In genomic region chr3:104281713-104282112, GRCh38 we compare ENCODE assay signal across 26 cellular contexts.
DNase-seq lines count a peak whose midpoint lies in the region; ATAC-seq, FAIRE-seq and TF ChIP-seq lines count a peak whose summit lies in the region.
"Had no signal": no experiment of that assay in that cellular context is flagged by ENCODE, and none has a peak within 500 bp of the region (broad histone marks: within the 10 kb centered on the region; RNA-seq: fewer than 3 reads in every experiment).

No MANE protein-coding gene starts in this region.

- no peaks in the 10 kb centered on the region for H3K27me3 Mint-ChIP-seq in osteocyte (ENCODE audit: unreplicated experiment)
- H3K27me3 Mint-ChIP-seq: CD4-positive, alpha-beta T cell had no signal

- H3K9me3 Mint-ChIP-seq in osteocyte (ENCODE audit: unreplicated experiment), result peaks cover 36% of the 10 kb centered on the region

- H3K4me1 Mint-ChIP-seq in osteocyte (ENCODE audit: unreplicated experiment), result peaks cover 10% of the 10 kb centered on the region
- H3K4me1 Mint-ChIP-seq: CD14-positive monocyte, GM23338, H9 had no signal

- no peak overlapping the region for H3K4me3 ChIP-seq in HepG2 (replicated peaks in 1 of 3; ENCODE audit: insufficient read depth in 1 of 3, low read depth in 2 of 3, low read length in 3 of 3)
- H3K4me3 ChIP-seq in right lobe of liver, result no peak overlapping the region
- no peak overlapping the region for H3K4me3 ChIP-seq in choroid plexus epithelial cell (ENCODE audit: low read depth, low read length)
- no peak overlapping the region for H3K4me3 ChIP-seq in suprapubic skin
- H3K4me3 ChIP-seq: A549; BLaER1 treated with 17β-estradiol and CSF1 and Interleukin-3, amounts not matched to agents 10 nM and 100 nM; GM23338 had no signal

- no peaks in the 10 kb centered on the region for H4K20me1 ChIP-seq in HepG2 (ENCODE audit: insufficient read depth, low read length)
- H4K20me1 ChIP-seq: BLaER1 treated with 17β-estradiol and CSF1 and Interleukin-3, amounts not matched to agents 10 nM and 100 nM had no signal

- H3K27ac ChIP-seq in HepG2 (ENCODE audit: extremely low read length, insufficient read depth, low read length) (no peak overlapping the region), right lobe of liver (no peak overlapping the region), suprapubic skin (no peak overlapping the region)
- H3K27ac ChIP-seq: A549; BLaER1 treated with 17β-estradiol and CSF1 and Interleukin-3, amounts not matched to agents 10 nM and 100 nM had no signal

- H3K27me3 ChIP-seq in HepG2 (ENCODE audit: control insufficient read depth in 1 of 2, insufficient read depth in 2 of 2, low read length in 2 of 2) (no peaks in the 10 kb centered on the region), right lobe of liver (no peaks in the 10 kb centered on the region), suprapubic skin (no peaks in the 10 kb centered on the region)
- H3K27me3 ChIP-seq: BE2C; BLaER1 treated with 17β-estradiol and CSF1 and Interleukin-3, amounts not matched to agents 10 nM and 100 nM had no signal

- TF ChIP-seq POLR2A in HepG2 (IDR thresholded peaks at IDR 0.05; ENCODE audit: insufficient read depth in 1 of 2, low read depth in 2 of 2, low read length in 2 of 2) (no peak), right lobe of liver (IDR thresholded peaks at IDR 0.05) (no peak), suprapubic skin (IDR thresholded peaks at IDR 0.05) (no peak)

- TF ChIP-seq RAD21 in HepG2 (CRISPR knock-in tag; IDR thresholded peaks at IDR 0.05), result no peak

- CTCF ChIA-PET in HepG2 (lab: Yijun Ruan, JAX; ENCODE audit: low intra/inter-chr PET ratio, low total read pairs), result no interaction called here

- ATAC-seq in HepG2 (no peak), right lobe of liver (no peak)
- ATAC-seq: A549, GM23338, HCT116 had no signal

- no peak for FAIRE-seq in HepG2 (lab: Jason Lieb, UNC)
- FAIRE-seq: A549, GM12891, GM18507 had no signal

- H3K36me3 ChIP-seq in HepG2 (replicated peaks in 1 of 2; ENCODE audit: control insufficient read depth in 1 of 2, insufficient read depth in 2 of 2, low read length in 2 of 2) (no peaks in the 10 kb centered on the region), right lobe of liver (no peaks in the 10 kb centered on the region), suprapubic skin (no peaks in the 10 kb centered on the region)
- H3K36me3 ChIP-seq: BE2C had no signal

- H3K27ac Mint-ChIP-seq in osteocyte (ENCODE audit: unreplicated experiment), result no peak overlapping the region
- H3K27ac Mint-ChIP-seq: CD14-positive monocyte; CD4-positive, alpha-beta T cell; CD8-positive, alpha-beta memory T cell; GM23338; H9 had no signal

- in situ Hi-C loops in HepG2 (cut with HindIII; ENCODE audit: extremely low pct_ligation_motif_present, low pct_unique_long_range_greater_than_20kb), result no loop called here

- BruUV-seq in HepG2 (replicated peaks; lab: Mats Ljungman, UMichigan), result no TSS peak

- peaks cover 14% of the 10 kb centered on the region for H3K36me3 Mint-ChIP-seq in osteocyte (ENCODE audit: unreplicated experiment)
- H3K36me3 Mint-ChIP-seq: CD14-positive monocyte had no signal

- 33% methylated on average over 3 of the region's 3 CpGs for WGBS in HepG2 (ENCODE audit: low lambda C conversion rate)
- 73% methylated on average over 3 of the region's 3 CpGs for WGBS in right lobe of liver (ENCODE audit: insufficient coverage, low coverage, low lambda C conversion rate, missing lambda C conversion rate)
- WGBS in suprapubic skin, result 96% methylated on average over 3 of the region's 3 CpGs

- H2AFZ ChIP-seq in HepG2 (ENCODE audit: low read length), result no peak overlapping the region
- H2AFZ ChIP-seq: GM23338 had no signal

- POLR2A ChIA-PET in HepG2 (lab: Yijun Ruan, JAX), result no interaction called here

- no peak for TF ChIP-seq EP300 in HepG2 (IDR thresholded peaks at IDR 0.05; ENCODE audit: low read depth in 2 of 2, low read length in 2 of 2)
- TF ChIP-seq EP300 in HepG2 (CRISPR knock-in tag; IDR thresholded peaks at IDR 0.05; ENCODE audit: borderline replicate concordance), result no peak
- TF ChIP-seq EP300 in suprapubic skin (IDR thresholded peaks at IDR 0.05), result no peak

- no peak overlapping the region for H3K4me3 Mint-ChIP-seq in osteocyte (ENCODE audit: unreplicated experiment)
- H3K4me3 Mint-ChIP-seq: CD14-positive monocyte; CD4-positive, alpha-beta T cell; CD8-positive, alpha-beta memory T cell; GM23338; H9; HFFc6 had no signal

- DNase-seq in HepG2 (ENCODE audit: low spot score) (no peak), right lobe of liver (no peak), OCI-M1 (lab: John Stamatoyannopoulos, UW) (peak; percentile 7), choroid plexus epithelial cell (ENCODE audit: low read depth) (peak; percentile 5), suprapubic skin (ENCODE audit: low spot score in 2 of 2) (no peak), osteocyte (ENCODE audit: extremely low spot score, unreplicated experiment) (no peak), DMS114 treated with DMSO at 0.1 percent for 48 hours (lab: John Stamatoyannopoulos, UW; ENCODE audit: unreplicated experiment) (no peak)
- DNase-seq: 8988T; ACHN; AML-193; BE2C; Calu3; CD4-positive, alpha-beta T cell; CD8-positive, alpha-beta memory T cell; DMS153; EL; GDM1; H9; HFFc6 had no signal

- no peak for TF ChIP-seq CTCF in HepG2 (CRISPR knock-in tag; IDR thresholded peaks at IDR 0.05)
- no peak for TF ChIP-seq CTCF in right lobe of liver (IDR thresholded peaks at IDR 0.05)
- no peak for TF ChIP-seq CTCF in choroid plexus epithelial cell (conservative IDR thresholded peaks at IDR 0.05; ENCODE audit: low read depth, low read length)
- no peak for TF ChIP-seq CTCF in suprapubic skin (IDR thresholded peaks at IDR 0.05)
- no peak for TF ChIP-seq CTCF in osteocyte (IDR thresholded peaks at IDR 0.05)

- H3K4me1 ChIP-seq in HepG2 (ENCODE audit: insufficient read depth, low read length), result no peaks in the 10 kb centered on the region
- H3K4me1 ChIP-seq in right lobe of liver, result no peaks in the 10 kb centered on the region
- no peaks in the 10 kb centered on the region for H3K4me1 ChIP-seq in suprapubic skin
- H3K4me1 ChIP-seq: A549; BE2C; BLaER1 treated with 17β-estradiol and CSF1 and Interleukin-3, amounts not matched to agents 10 nM and 100 nM had no signal

- no peak overlapping the region for H3K9ac ChIP-seq in HepG2 (ENCODE audit: insufficient read depth, low read depth, low read length)
- H3K9ac ChIP-seq: BLaER1 treated with 17β-estradiol and CSF1 and Interleukin-3, amounts not matched to agents 10 nM and 100 nM had no signal

- H3K4me2 ChIP-seq in HepG2 (ENCODE audit: low read depth, low read length), result no peak overlapping the region
- H3K4me2 ChIP-seq: A549; BLaER1 treated with 17β-estradiol and CSF1 and Interleukin-3, amounts not matched to agents 10 nM and 100 nM; GM23338 had no signal

- intact Hi-C loops in HepG2 (cut with micrococcal nuclease; ENCODE audit: unreplicated experiment) (no loop called here), right lobe of liver (cut with DNase I) (no loop called here)

- peaks cover 68% of the 10 kb centered on the region for H3K9me3 ChIP-seq in HepG2 (ENCODE audit: low read length)
- H3K9me3 ChIP-seq in right lobe of liver, result peaks cover 0 to 6% (median 0%) of the 10 kb centered on the region in 4 donors
- peaks cover 31% of the 10 kb centered on the region for H3K9me3 ChIP-seq in suprapubic skin
- H3K9me3 ChIP-seq: BE2C had no signal

- H3K79me2 ChIP-seq in HepG2 (ENCODE audit: insufficient read depth, low read length), result no peaks in the 10 kb centered on the region

TF ChIP-seq in HepG2, 621 proteins besides CTCF, POLR2A, EP300 and RAD21:
- TF ChIP-seq KLF13 (CRISPR knock-in tag; IDR thresholded peaks at IDR 0.05) (no peak), CHD2 (IDR thresholded peaks at IDR 0.05; ENCODE audit: low read depth, low read length) (no peak), ZNF816 (CRISPR knock-in tag; IDR thresholded peaks at IDR 0.05; ENCODE audit: borderline replicate concordance) (peak; percentile 100), HCFC1 (IDR thresholded peaks at IDR 0.05; ENCODE audit: low read depth, low read length) (no peak), REL (CRISPR knock-in tag; conservative IDR thresholded peaks at IDR 0.05) (no peak)

Comparison
In these comparisons a context has a peak if more than half of its experiments do, and no peak if none do; other contexts are left out.
1. DNase-seq: peak in OCI-M1 (single experiment) and choroid plexus epithelial cell (single experiment); none in HepG2 (single experiment), right lobe of liver (0 of 3), suprapubic skin (0 of 2), osteocyte (single experiment) and DMS114 treated with DMSO at 0.1 percent for 48 hours (single experiment).